24 cellular contexts compared by ENCODE assay signal in genomic region chr11:44140805-44141204, GRCh38. TPM values are rescaled to one million over a fixed set of nuclear protein-coding genes. Genes with fewer than 3 reads are reported as not detected.
DNase-seq lines count a peak whose midpoint lies in the region; ATAC-seq and TF ChIP-seq lines count a peak whose summit lies in the region.
"Had no signal": no experiment of that assay in that cellular context is flagged by ENCODE, and none has a peak within 500 bp of the region (broad histone marks: within the 10 kb centered on the region; RNA-seq: fewer than 3 reads in every experiment).

No MANE protein-coding gene starts in this region.

- no peak overlapping the region for H3K4me3 ChIP-seq in heart right ventricle
- H3K4me3 ChIP-seq in right cardiac atrium (ENCODE audit: low read length), result no peak overlapping the region
- H3K4me3 ChIP-seq: BLaER1, HAP-1 had no signal

- H3K27ac Mint-ChIP-seq in nephron, result peak overlapping the region in 2 of 3 experiments; percentile 68 to 84
- H3K27ac Mint-ChIP-seq in activated naive CD4-positive, alpha-beta T cell treated with anti-CD3 and anti-CD28 coated beads for 36 hours, result no peak overlapping the region
- H3K27ac Mint-ChIP-seq: CD4-positive, CD25-positive, alpha-beta regulatory T cell had no signal

- TF ChIP-seq CTCF in heart right ventricle (IDR thresholded peaks at IDR 0.05), result no peak
- TF ChIP-seq CTCF in nephron (IDR thresholded peaks at IDR 0.05; ENCODE audit: unreplicated experiment in 3 of 3), result no peak

- peaks cover 4% of the 10 kb centered on the region for H3K27me3 Mint-ChIP-seq in nephron (ENCODE audit: low read depth)
- H3K27me3 Mint-ChIP-seq in activated naive CD4-positive, alpha-beta T cell treated with anti-CD3 and anti-CD28 coated beads for 36 hours (ENCODE audit: low read depth), result no peaks in the 10 kb centered on the region
- H3K27me3 Mint-ChIP-seq: CD4-positive, CD25-positive, alpha-beta regulatory T cell had no signal

- peak overlapping the region in 1 of 3 experiments; percentile 9 for H3K4me3 Mint-ChIP-seq in nephron
- no peak overlapping the region for H3K4me3 Mint-ChIP-seq in activated naive CD4-positive, alpha-beta T cell treated with anti-CD3 and anti-CD28 coated beads for 36 hours
- H3K4me3 Mint-ChIP-seq: CD4-positive, CD25-positive, alpha-beta regulatory T cell had no signal

- 46 to 66% methylated on average over 1 of the region's 1 CpG for WGBS in heart right ventricle, 2 donors
- WGBS in right cardiac atrium, result 74% methylated on average over 1 of the region's 1 CpG

- ATAC-seq in heart right ventricle (no peak), right cardiac atrium (no peak)
- ATAC-seq: Panc1 had no signal

- H3K27me3 ChIP-seq in heart right ventricle (no peaks in the 10 kb centered on the region), right cardiac atrium (ENCODE audit: control insufficient read depth, insufficient read depth) (no peaks in the 10 kb centered on the region)
- H3K27me3 ChIP-seq: BLaER1 had no signal

- CTCF ChIA-PET in activated naive CD4-positive, alpha-beta T cell treated with anti-CD3 and anti-CD28 coated beads for 36 hours (lab: Charles Lee), result interaction anchor here (1.1 kb wide), 1 partner anchor 21 kb away, joined by 3 read pairs; no protein-coding TSS in a partner anchor

- peaks cover 27% of the 10 kb centered on the region for H3K36me3 Mint-ChIP-seq in nephron (ENCODE audit: low read depth)
- peaks cover 22% of the 10 kb centered on the region for H3K36me3 Mint-ChIP-seq in activated naive CD4-positive, alpha-beta T cell treated with anti-CD3 and anti-CD28 coated beads for 36 hours (ENCODE audit: low read depth)

- no peaks in the 10 kb centered on the region for H3K9me3 ChIP-seq in heart right ventricle
- no peaks in the 10 kb centered on the region for H3K9me3 ChIP-seq in right cardiac atrium (ENCODE audit: control insufficient read depth, low read length)
- H3K9me3 ChIP-seq: BLaER1, HAP-1 had no signal

- intact Hi-C loops in heart right ventricle (cut with DNase I), result loop anchor here in 1 of 10 donors (5.0 kb wide), 1 partner anchor 86 kb away; no protein-coding TSS in a partner anchor
- intact Hi-C loops in right cardiac atrium (cut with DNase I), result no loop called here
- intact Hi-C loops in activated naive CD4-positive, alpha-beta T cell treated with anti-CD3 and anti-CD28 coated beads for 36 hours (cut with micrococcal nuclease), result no loop called here

- H3K9me3 Mint-ChIP-seq in nephron, result no peaks in the 10 kb centered on the region
- no peaks in the 10 kb centered on the region for H3K9me3 Mint-ChIP-seq in activated naive CD4-positive, alpha-beta T cell treated with anti-CD3 and anti-CD28 coated beads for 36 hours
- H3K9me3 Mint-ChIP-seq: CD4-positive, CD25-positive, alpha-beta regulatory T cell had no signal

- no peak for DNase-seq in heart right ventricle
- no peak for DNase-seq in right cardiac atrium
- peak; percentile 5 for DNase-seq in T1000 (lab: John Stamatoyannopoulos, UW)
- DNase-seq in NCI-H1105 (lab: John Stamatoyannopoulos, UW), result no peak
- DNase-seq in stimulated activated CD4-positive, alpha-beta T cell treated with anti-CD3 and anti-CD28 coated beads, Interleukin-4, amount 100 ng/mL, for 4 hours, result no peak
- no peak for DNase-seq in stimulated activated CD4-positive, alpha-beta T cell treated with anti-CD3 and anti-CD28 coated beads, Interleukin-2, amount 100 ng/mL, for 48 hours
- no peak for DNase-seq in activated naive CD4-positive, alpha-beta T cell treated with anti-CD3 and anti-CD28 coated beads for 36 hours
- DNase-seq: CD4-positive, CD25-positive, alpha-beta regulatory T cell; GOT3; IMR-90; KG1; NCI-H1048; NCI-H1417 treated with DMSO at 0.1 percent for 48 hours; NCI-H187; NCI-H2081 treated with DMSO at 0.1 percent for 48 hours; NCI-H2171; NCI-H226; NCI-H510A; NCI-H69; SHP77 treated with DMSO at 0.1 percent for 48 hours had no signal

- H3K27ac ChIP-seq in heart right ventricle (peak overlapping the region in 6 of 10 donors; percentile 24 to 86 (median 68)), right cardiac atrium (ENCODE audit: low read length) (no peak overlapping the region)
- H3K27ac ChIP-seq: BLaER1 had no signal

- peaks cover 0 to 14% (median 0%) of the 10 kb centered on the region in 9 donors for H3K36me3 ChIP-seq in heart right ventricle

- H3K4me1 Mint-ChIP-seq in nephron, result peaks cover 69% of the 10 kb centered on the region
- no peaks in the 10 kb centered on the region for H3K4me1 Mint-ChIP-seq in activated naive CD4-positive, alpha-beta T cell treated with anti-CD3 and anti-CD28 coated beads for 36 hours (ENCODE audit: low read depth)

- H3K4me1 ChIP-seq in heart right ventricle (peaks cover 6 to 73% (median 39%) of the 10 kb centered on the region in 9 donors), right cardiac atrium (ENCODE audit: control insufficient read depth, insufficient read depth, low read length) (peaks cover 13% of the 10 kb centered on the region)
- H3K4me1 ChIP-seq: BLaER1, HAP-1 had no signal

RNA-seq across cellular contexts. Expression of gene EXT2, which starts 45.3 kb away (rescaled TPM):
- total RNA-seq in heart right ventricle (10 to 100 TPM; 24.4 to 35.1 (median 29.1) TPM), right cardiac atrium (10 to 100 TPM; 32.5 to 41.5 (median 35.3) TPM)
- polyA plus RNA-seq in heart right ventricle (10 to 100 TPM; 18.7 to 26.2 TPM), right cardiac atrium (21.1 TPM)
- total RNA-seq in activated naive CD4-positive, alpha-beta T cell treated with anti-CD3 and anti-CD28 coated beads for 36 hours, result 10 to 100 TPM; 23.8 to 26.2 TPM
